19 cellular contexts compared by ENCODE assay signal in the genomic region with DNA sequence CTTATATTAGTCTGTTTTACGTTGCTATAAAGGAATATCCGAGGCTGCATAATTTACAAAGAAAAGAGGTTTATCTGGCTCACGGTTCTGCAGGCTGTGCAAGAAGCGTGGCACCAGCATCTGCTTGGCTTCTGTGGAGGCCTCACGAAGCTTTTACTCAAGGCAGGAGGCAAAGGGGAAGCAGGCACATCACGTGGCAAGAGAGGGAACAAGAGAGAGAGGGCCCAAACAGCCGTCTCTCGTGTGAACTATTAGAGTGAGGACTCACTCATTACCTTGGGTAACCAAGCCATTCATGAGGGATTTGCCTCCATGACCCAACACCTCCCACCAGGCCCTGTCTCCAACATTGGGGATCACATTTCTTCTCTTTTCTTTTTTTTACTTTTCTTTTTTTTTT. TPM values are rescaled to one million over a fixed set of nuclear protein-coding genes. Genes with fewer than 3 reads are reported as not detected.
DNase-seq lines count a peak whose midpoint lies in the region; ATAC-seq, FAIRE-seq and TF ChIP-seq lines count a peak whose summit lies in the region.
"Had no signal": no experiment of that assay in that cellular context is flagged by ENCODE, and none has a peak within 500 bp of the region (broad histone marks: within the 10 kb centered on the region; RNA-seq: fewer than 3 reads in every experiment).

No MANE protein-coding gene starts in this region.

- H3K9ac ChIP-seq in K562 (ENCODE audit: insufficient read depth in 1 of 2, low read depth in 2 of 2, low read length in 2 of 2), result no peak overlapping the region

- H3K9me3 Mint-ChIP-seq in stimulated activated effector memory CD8-positive, alpha-beta T cell treated with anti-CD3 and anti-CD28 coated beads, Interleukin-12 subunit alpha, Interleukin-12 subunit beta, amount 100 ng/mL, for 72 hours, result no peaks in the 10 kb centered on the region
- no peaks in the 10 kb centered on the region for H3K9me3 Mint-ChIP-seq in activated CD4-positive, alpha-beta T cell treated with anti-CD3 and anti-CD28 coated beads, Interleukin-2, amount 10 ng/mL, durations not matched to agents 24 days and 14 days
- H3K9me3 Mint-ChIP-seq: HFFc6; stimulated activated naive CD8-positive, alpha-beta T cell treated with anti-CD3 and anti-CD28 coated beads, Interleukin-15, Interleukin-2, amounts not matched to agents 100 ng/mL and 50 ng/mL, for 24 hours had no signal

- no peaks in the 10 kb centered on the region for H4K20me1 ChIP-seq in K562 (replicated peaks; ENCODE audit: control insufficient read depth, insufficient read depth, low read length)

- POLR2A ChIA-PET in HEK293 (lab: Yijun Ruan, JAX) (no interaction called here), K562 (lab: Yijun Ruan, JAX) (interaction anchor here (0.6 to 0.7 kb wide), 2 partner anchors 14 to 350 kb away, joined by 3 to 4 read pairs; no protein-coding TSS in a partner anchor)

- no peaks in the 10 kb centered on the region for H3K79me2 ChIP-seq in K562 (ENCODE audit: control insufficient read depth, insufficient read depth, low read length)
- H3K79me2 ChIP-seq: hepatocyte had no signal

- no peak for ATAC-seq in K562
- ATAC-seq in stimulated activated effector memory CD8-positive, alpha-beta T cell treated with anti-CD3 and anti-CD28 coated beads, Interleukin-12 subunit alpha, Interleukin-12 subunit beta, amount 100 ng/mL, for 72 hours, result no peak

- TF ChIP-seq POLR2A in K562 (conservative IDR thresholded peaks at IDR 0.05), result no peak

- in situ Hi-C loops in K562 (cut with MboI), result no loop called here

- H3K36me3 ChIP-seq in HEK293 (ENCODE audit: control insufficient read depth in 2 of 2, insufficient read depth in 1 of 2, low read length in 2 of 2) (no peaks in the 10 kb centered on the region), K562 (ENCODE audit: control insufficient read depth, insufficient read depth, low read length) (no peaks in the 10 kb centered on the region)

- no TSS peak for BruUV-seq in K562 (replicated peaks; lab: Mats Ljungman, UMichigan)

- peak; percentile 67 for DNase-seq in NOMO-1 treated with dmso at 0.1 percent for 144 hours (lab: John Stamatoyannopoulos, UW; ENCODE audit: unreplicated experiment)
- no peak for DNase-seq in K562 (ENCODE audit: extremely low read depth in 1 of 4, low spot score in 3 of 4)
- no peak for DNase-seq in stimulated activated effector memory CD8-positive, alpha-beta T cell treated with anti-CD3 and anti-CD28 coated beads, Interleukin-12 subunit alpha, Interleukin-12 subunit beta, amount 100 ng/mL, for 72 hours (ENCODE audit: low spot score in 2 of 2)
- DNase-seq in DMS 273 (lab: John Stamatoyannopoulos, UW; ENCODE audit: unreplicated experiment), result no peak
- DNase-seq in activated CD4-positive, alpha-beta T cell treated with anti-CD3 and anti-CD28 coated beads, Interleukin-2, amount 10 ng/mL, durations not matched to agents 24 days and 14 days, result no peak
- DNase-seq in DMS153 treated with DMSO at 0.1 percent for 48 hours (lab: John Stamatoyannopoulos, UW; ENCODE audit: unreplicated experiment), result no peak
- DNase-seq: activated CD8-positive, alpha-beta memory T cell treated with anti-CD3 and anti-CD28 coated beads, Interleukin-2, amount 50 U/mL, for 48 hours; activated naive CD4-positive, alpha-beta T cell; cerebellar nuclear complex; DMS79; effector memory CD4-positive, alpha-beta T cell; HFFc6; NCI-H69; retina; RPMI8226 had no signal

- TF ChIP-seq CTCF in HEK293 (tag by site-specific recombination; IDR thresholded peaks at IDR 0.05), result no peak
- TF ChIP-seq CTCF in K562 (IDR thresholded peaks at IDR 0.05 in 2 of 3, conservative IDR thresholded peaks at IDR 0.05 in 1 of 3; ENCODE audit: insufficient read depth in 2 of 3, low read depth in 1 of 3, low read length in 3 of 3), result no peak

- H3K4me3 ChIP-seq in HEK293 (ENCODE audit: low read depth, low read length) (no peak overlapping the region), K562 (no peak overlapping the region)
- H3K4me3 ChIP-seq: hepatocyte had no signal

- no peak for FAIRE-seq in K562 (lab: Jason Lieb, UNC)
- FAIRE-seq: keratinocyte had no signal

- no peaks in the 10 kb centered on the region for H3K27me3 ChIP-seq in K562 (ENCODE audit: control insufficient read depth in 2 of 2, insufficient read depth in 2 of 2, low read length in 2 of 2)
- H3K27me3 ChIP-seq: hepatocyte had no signal

- H3K9me1 ChIP-seq in K562 (ENCODE audit: control insufficient read depth, insufficient read depth, low read length), result no peaks in the 10 kb centered on the region

- WGBS in K562 (ENCODE audit: insufficient coverage, low coverage, missing lambda C conversion rate), result 30% methylated on average over 8 of the region's 8 CpGs

- H3K4me3 Mint-ChIP-seq in stimulated activated effector memory CD8-positive, alpha-beta T cell treated with anti-CD3 and anti-CD28 coated beads, Interleukin-12 subunit alpha, Interleukin-12 subunit beta, amount 100 ng/mL, for 72 hours, result no peak overlapping the region
- H3K4me3 Mint-ChIP-seq in activated CD4-positive, alpha-beta T cell treated with anti-CD3 and anti-CD28 coated beads, Interleukin-2, amount 10 ng/mL, durations not matched to agents 24 days and 14 days, result no peak overlapping the region
- H3K4me3 Mint-ChIP-seq: HFFc6; stimulated activated naive CD8-positive, alpha-beta T cell treated with anti-CD3 and anti-CD28 coated beads, Interleukin-15, Interleukin-2, amounts not matched to agents 100 ng/mL and 50 ng/mL, for 24 hours had no signal

- no peak for TF ChIP-seq RAD21 in K562 (CRISPR knock-in tag; conservative IDR thresholded peaks at IDR 0.05 in 1 of 2, IDR thresholded peaks at IDR 0.05 in 1 of 2)

- CTCF ChIA-PET in HEK293 (lab: Yijun Ruan, JAX), result no interaction called here
- CTCF ChIA-PET in K562 (lab: Yijun Ruan, JAX; ENCODE audit: low intra/inter-chr PET ratio), result no interaction called here

- H3K27ac ChIP-seq in HEK293 (ENCODE audit: extremely low read depth, low read depth, low read length) (no peak overlapping the region), K562 (ENCODE audit: extremely low read depth, low read depth, low read length) (no peak overlapping the region)
- H3K27ac ChIP-seq: hepatocyte had no signal

- H3K4me1 ChIP-seq in HEK293 (ENCODE audit: control insufficient read depth, insufficient read depth, low read length) (no peaks in the 10 kb centered on the region), K562 (replicated peaks in 1 of 2; ENCODE audit: control insufficient read depth in 2 of 2, insufficient read depth in 2 of 2, low read length in 2 of 2) (peaks cover 19% of the 10 kb centered on the region in 2 experiments; a peak in 4 of 5 replicates)

- H3K9me3 ChIP-seq in HEK293 (ENCODE audit: control insufficient read depth, insufficient read depth, low read depth, low read length), result no peaks in the 10 kb centered on the region
- no peaks in the 10 kb centered on the region for H3K9me3 ChIP-seq in K562 (replicated peaks; ENCODE audit: control insufficient read depth, insufficient read depth, low read depth, low read length)

- H3K4me2 ChIP-seq in K562 (ENCODE audit: insufficient read depth, low read length), result no peak overlapping the region
- H3K4me2 ChIP-seq: hepatocyte had no signal

- peaks cover 7% of the 10 kb centered on the region for H3K36me3 Mint-ChIP-seq in stimulated activated effector memory CD8-positive, alpha-beta T cell treated with anti-CD3 and anti-CD28 coated beads, Interleukin-12 subunit alpha, Interleukin-12 subunit beta, amount 100 ng/mL, for 72 hours
- no peaks in the 10 kb centered on the region for H3K36me3 Mint-ChIP-seq in activated CD4-positive, alpha-beta T cell treated with anti-CD3 and anti-CD28 coated beads, Interleukin-2, amount 10 ng/mL, durations not matched to agents 24 days and 14 days (ENCODE audit: low read depth)

- intact Hi-C loops in K562 (cut with micrococcal nuclease), result no loop called here
- intact Hi-C loops in activated CD4-positive, alpha-beta T cell treated with anti-CD3 and anti-CD28 coated beads, Interleukin-2, amount 10 ng/mL, durations not matched to agents 24 days and 14 days (cut with micrococcal nuclease), result no loop called here

- peaks cover 14% of the 10 kb centered on the region for H3K4me1 Mint-ChIP-seq in stimulated activated effector memory CD8-positive, alpha-beta T cell treated with anti-CD3 and anti-CD28 coated beads, Interleukin-12 subunit alpha, Interleukin-12 subunit beta, amount 100 ng/mL, for 72 hours
- H3K4me1 Mint-ChIP-seq in activated CD4-positive, alpha-beta T cell treated with anti-CD3 and anti-CD28 coated beads, Interleukin-2, amount 10 ng/mL, durations not matched to agents 24 days and 14 days, result peaks cover 12% of the 10 kb centered on the region

- no peaks in the 10 kb centered on the region for H3K27me3 Mint-ChIP-seq in activated CD4-positive, alpha-beta T cell treated with anti-CD3 and anti-CD28 coated beads, Interleukin-2, amount 10 ng/mL, durations not matched to agents 24 days and 14 days
- H3K27me3 Mint-ChIP-seq: stimulated activated naive CD8-positive, alpha-beta T cell treated with anti-CD3 and anti-CD28 coated beads, Interleukin-15, Interleukin-2, amounts not matched to agents 100 ng/mL and 50 ng/mL, for 24 hours had no signal

- peak overlapping the region; percentile 75 for H3K27ac Mint-ChIP-seq in stimulated activated effector memory CD8-positive, alpha-beta T cell treated with anti-CD3 and anti-CD28 coated beads, Interleukin-12 subunit alpha, Interleukin-12 subunit beta, amount 100 ng/mL, for 72 hours
- H3K27ac Mint-ChIP-seq in activated CD4-positive, alpha-beta T cell treated with anti-CD3 and anti-CD28 coated beads, Interleukin-2, amount 10 ng/mL, durations not matched to agents 24 days and 14 days, result no peak overlapping the region
- H3K27ac Mint-ChIP-seq: HFFc6; stimulated activated naive CD8-positive, alpha-beta T cell treated with anti-CD3 and anti-CD28 coated beads, Interleukin-15, Interleukin-2, amounts not matched to agents 100 ng/mL and 50 ng/mL, for 24 hours had no signal

- no peak for TF ChIP-seq EP300 in K562 (IDR thresholded peaks at IDR 0.05; ENCODE audit: low read length)

- H2AFZ ChIP-seq in K562 (ENCODE audit: low read depth, low read length), result peak overlapping the region; percentile 62; the same call in 1 of the 2 replicates
- H2AFZ ChIP-seq: hepatocyte had no signal

RNA-seq across cellular contexts. Expression of a gene that starts 7.5 kb away (rescaled TPM):
- total RNA-seq in K562 (2011; cell fraction: chromatin; rRNA removed; ENCODE audit: low replicate concordance), result 13.7 and 27.0 TPM in 2 replicates
- 25.8 and 27.0 TPM in 2 replicates for total RNA-seq in K562 (2011; cell fraction: nucleolus; rRNA removed)
- total RNA-seq in K562 (2011; cell fraction: nucleoplasm; rRNA removed), result 21.0 and 29.0 TPM in 2 replicates
- total RNA-seq in K562 (2014; rRNA removed) (49.2 and 63.0 TPM in 2 replicates), K562 (2014; rRNA removed; fragmentation: Illumina TruSeq; extraction: Trizol) (34.6 and 37.5 TPM in 2 replicates), K562 (2015; rRNA removed; fragmentation: Illumina TruSeq; extraction: Trizol) (46.6 and 47.4 TPM in 2 replicates), K562 (2021) (70.0 and 73.8 TPM in 2 replicates)
- polyA plus RNA-seq in K562 (2011; rRNA removed) (51.7 and 52.6 TPM in 2 replicates), K562 (2014; fragmentation: Illumina TruSeq; extraction: Trizol) (47.2 and 52.2 TPM in 2 replicates), K562 (2014; fragmentation: Nextera tagmentation; extraction: Ambion mirVana) (10 to 100 TPM; 11.4 to 18.0 TPM), K562 (2014; rRNA removed) (38.4 and 48.0 TPM in 2 replicates)
- polyA plus RNA-seq in K562 (2011; cell fraction: cytosol; rRNA removed), result 72.8 and 75.5 TPM in 2 replicates
- 25.7 and 27.6 TPM in 2 replicates for polyA plus RNA-seq in K562 (2011; cell fraction: nucleus; rRNA removed)
- 30.7 and 36.5 TPM in 2 replicates for polyA plus RNA-seq in K562 (2012)
- 59.1 and 79.4 TPM in 2 replicates for polyA minus RNA-seq in K562 (2011; rRNA and poly(A)+ RNA removed)
- polyA minus RNA-seq in K562 (2011; cell fraction: cytosol; rRNA and poly(A)+ RNA removed), result 74.9 and 81.0 TPM in 2 replicates
- polyA minus RNA-seq in K562 (2011; cell fraction: nucleus; rRNA and poly(A)+ RNA removed), result 12.4 and 19.2 TPM in 2 replicates
- 158 and 162 TPM in 2 replicates for total RNA-seq in activated CD4-positive, alpha-beta T cell treated with anti-CD3 and anti-CD28 coated beads, Interleukin-2, amount 10 ng/mL, durations not matched to agents 24 days and 14 days

RNA-seq across cellular contexts. Expression of a gene that starts 49.3 kb away (rescaled TPM):
- total RNA-seq in K562 (2011; cell fraction: chromatin; rRNA removed; ENCODE audit: low replicate concordance), result 9.5 and 31.3 TPM in 2 replicates
- total RNA-seq in K562 (2011; cell fraction: nucleolus; rRNA removed), result 21.2 and 23.6 TPM in 2 replicates
- total RNA-seq in K562 (2011; cell fraction: nucleoplasm; rRNA removed), result 13.2 and 14.3 TPM in 2 replicates
- 8.2 and 11.3 TPM in 2 replicates for total RNA-seq in K562 (2014; rRNA removed)
- total RNA-seq in K562 (2014; rRNA removed; fragmentation: Illumina TruSeq; extraction: Trizol), result 1.4 and 1.7 TPM in 2 replicates
- 4.0 and 4.2 TPM in 2 replicates for total RNA-seq in K562 (2015; rRNA removed; fragmentation: Illumina TruSeq; extraction: Trizol)
- 12.4 and 12.9 TPM in 2 replicates for total RNA-seq in K562 (2021)
- 6.4 and 9.2 TPM in 2 replicates for polyA plus RNA-seq in K562 (2011; rRNA removed)
- polyA plus RNA-seq in K562 (2011; cell fraction: cytosol; rRNA removed), result 9.5 and 22.7 TPM in 2 replicates
- 16.1 and 20.2 TPM in 2 replicates for polyA plus RNA-seq in K562 (2011; cell fraction: nucleus; rRNA removed)
- 7.3 and 10.7 TPM in 2 replicates for polyA plus RNA-seq in K562 (2012)
- 3.7 and 8.4 TPM in 2 replicates for polyA plus RNA-seq in K562 (2014; fragmentation: Illumina TruSeq; extraction: Trizol)
- polyA plus RNA-seq in K562 (2014; fragmentation: Nextera tagmentation; extraction: Ambion mirVana), result under 1 TPM in 1 of 2 experiments, not detected in 1; 0.11 TPM
- polyA plus RNA-seq in K562 (2014; rRNA removed), result 10.7 and 11.9 TPM in 2 replicates
- polyA minus RNA-seq in K562 (2011; rRNA and poly(A)+ RNA removed), result 2.5 and 5.3 TPM in 2 replicates
- polyA minus RNA-seq in K562 (2011; cell fraction: cytosol; rRNA and poly(A)+ RNA removed), result 8.2 and 8.6 TPM in 2 replicates
- 5.5 and 6.7 TPM in 2 replicates for polyA minus RNA-seq in K562 (2011; cell fraction: nucleus; rRNA and poly(A)+ RNA removed)
- total RNA-seq in activated CD4-positive, alpha-beta T cell treated with anti-CD3 and anti-CD28 coated beads, Interleukin-2, amount 10 ng/mL, durations not matched to agents 24 days and 14 days, result 23.1 and 23.5 TPM in 2 replicates
